ENCODE assay signal across 1 cellular context in the genomic region with DNA sequence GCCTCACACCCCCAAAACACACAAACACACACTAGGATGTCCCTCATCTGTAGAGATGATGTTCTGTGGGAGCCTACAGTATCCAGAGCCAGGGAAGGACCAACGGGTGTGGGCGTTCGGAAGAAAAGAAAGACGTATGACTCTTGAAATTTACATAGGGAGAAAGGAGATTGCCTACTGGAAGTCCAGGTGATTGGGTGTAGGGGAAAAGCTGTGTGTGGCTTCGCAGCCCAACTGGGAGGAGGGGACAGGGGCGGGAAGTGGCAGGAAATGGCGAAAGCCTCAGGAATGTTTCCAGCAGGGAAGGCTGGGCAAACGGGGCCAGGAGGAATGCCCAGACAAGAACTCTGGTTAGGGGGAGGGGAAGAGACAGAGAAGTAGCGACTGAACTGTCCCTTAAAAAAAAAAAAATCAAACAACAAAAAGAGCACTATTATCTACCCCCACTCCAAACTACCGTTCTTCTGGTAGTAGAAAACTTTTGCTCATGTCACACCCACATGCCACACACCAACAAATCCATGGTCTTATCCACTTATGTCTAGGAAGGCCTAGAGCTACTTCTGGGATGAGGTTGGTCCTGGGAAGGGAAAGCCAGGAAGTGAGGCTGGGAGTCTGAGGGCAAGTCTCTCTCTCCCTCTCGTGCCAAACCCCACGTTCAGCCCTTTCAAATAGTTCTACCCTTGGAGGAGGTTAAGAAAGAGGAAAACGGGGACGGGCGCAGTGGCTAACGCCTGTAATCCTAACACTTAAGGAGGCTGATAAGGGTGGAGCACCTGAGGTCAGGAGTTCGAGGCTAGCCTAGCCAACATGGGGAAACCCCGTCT.
A peak's percentile ranks its signal among the peaks of the same experiment; 100 is the strongest.
TF ChIP-seq lines count a peak whose summit lies in the region.

No MANE protein-coding gene starts in this region.

TF ChIP-seq in HepG2, 621 proteins besides CTCF, POLR2A, EP300 and RAD21 (continued from another document):
- TF ChIP-seq, protein P1, sequence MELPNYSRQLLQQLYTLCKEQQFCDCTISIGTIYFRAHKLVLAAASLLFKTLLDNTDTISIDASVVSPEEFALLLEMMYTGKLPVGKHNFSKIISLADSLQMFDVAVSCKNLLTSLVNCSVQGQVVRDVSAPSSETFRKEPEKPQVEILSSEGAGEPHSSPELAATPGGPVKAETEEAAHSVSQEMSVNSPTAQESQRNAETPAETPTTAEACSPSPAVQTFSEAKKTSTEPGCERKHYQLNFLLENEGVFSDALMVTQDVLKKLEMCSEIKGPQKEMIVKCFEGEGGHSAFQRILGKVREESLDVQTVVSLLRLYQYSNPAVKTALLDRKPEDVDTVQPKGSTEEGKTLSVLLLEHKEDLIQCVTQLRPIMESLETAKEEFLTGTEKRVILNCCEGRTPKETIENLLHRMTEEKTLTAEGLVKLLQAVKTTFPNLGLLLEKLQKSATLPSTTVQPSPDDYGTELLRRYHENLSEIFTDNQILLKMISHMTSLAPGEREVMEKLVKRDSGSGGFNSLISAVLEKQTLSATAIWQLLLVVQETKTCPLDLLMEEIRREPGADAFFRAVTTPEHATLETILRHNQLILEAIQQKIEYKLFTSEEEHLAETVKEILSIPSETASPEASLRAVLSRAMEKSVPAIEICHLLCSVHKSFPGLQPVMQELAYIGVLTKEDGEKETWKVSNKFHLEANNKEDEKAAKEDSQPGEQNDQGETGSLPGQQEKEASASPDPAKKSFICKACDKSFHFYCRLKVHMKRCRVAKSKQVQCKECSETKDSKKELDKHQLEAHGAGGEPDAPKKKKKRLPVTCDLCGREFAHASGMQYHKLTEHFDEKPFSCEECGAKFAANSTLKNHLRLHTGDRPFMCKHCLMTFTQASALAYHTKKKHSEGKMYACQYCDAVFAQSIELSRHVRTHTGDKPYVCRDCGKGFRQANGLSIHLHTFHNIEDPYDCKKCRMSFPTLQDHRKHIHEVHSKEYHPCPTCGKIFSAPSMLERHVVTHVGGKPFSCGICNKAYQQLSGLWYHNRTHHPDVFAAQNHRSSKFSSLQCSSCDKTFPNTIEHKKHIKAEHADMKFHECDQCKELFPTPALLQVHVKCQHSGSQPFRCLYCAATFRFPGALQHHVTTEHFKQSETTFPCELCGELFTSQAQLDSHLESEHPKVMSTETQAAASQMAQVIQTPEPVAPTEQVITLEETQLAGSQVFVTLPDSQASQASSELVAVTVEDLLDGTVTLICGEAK (IDR thresholded peaks at IDR 0.05): no peak
- TF ChIP-seq, protein P1 (CRISPR knock-in tag; IDR thresholded peaks at IDR 0.05): no peak
- TF ChIP-seq, protein P2, sequence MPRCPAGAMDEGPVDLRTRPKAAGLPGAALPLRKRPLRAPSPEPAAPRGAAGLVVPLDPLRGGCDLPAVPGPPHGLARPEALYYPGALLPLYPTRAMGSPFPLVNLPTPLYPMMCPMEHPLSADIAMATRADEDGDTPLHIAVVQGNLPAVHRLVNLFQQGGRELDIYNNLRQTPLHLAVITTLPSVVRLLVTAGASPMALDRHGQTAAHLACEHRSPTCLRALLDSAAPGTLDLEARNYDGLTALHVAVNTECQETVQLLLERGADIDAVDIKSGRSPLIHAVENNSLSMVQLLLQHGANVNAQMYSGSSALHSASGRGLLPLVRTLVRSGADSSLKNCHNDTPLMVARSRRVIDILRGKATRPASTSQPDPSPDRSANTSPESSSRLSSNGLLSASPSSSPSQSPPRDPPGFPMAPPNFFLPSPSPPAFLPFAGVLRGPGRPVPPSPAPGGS (CRISPR knock-in tag; IDR thresholded peaks at IDR 0.05): 0 out of 2 replicates have a peak, but pooled peaks have one; percentile 6
- TF ChIP-seq HNF4G (IDR thresholded peaks at IDR 0.05; ENCODE audit: borderline replicate concordance, low read depth, low read length): peak; percentile 36; the same call in 1 of the 2 replicates
- no peak for TF ChIP-seq HNF4G (CRISPR knock-in tag; IDR thresholded peaks at IDR 0.05; ENCODE audit: borderline replicate concordance, low read depth)
- peak; percentile 97 for TF ChIP-seq TEAD3 (CRISPR knock-in tag; optimal IDR thresholded peaks at IDR 0.05; ENCODE audit: borderline replicate concordance)
- TF ChIP-seq ZNF816 (CRISPR knock-in tag; IDR thresholded peaks at IDR 0.05; ENCODE audit: borderline replicate concordance): no peak
- 0 out of 2 replicates have a peak, but pooled peaks have one; percentile 68 for TF ChIP-seq PHF21A (CRISPR knock-in tag; IDR thresholded peaks at IDR 0.05)
- TF ChIP-seq, protein P3, sequence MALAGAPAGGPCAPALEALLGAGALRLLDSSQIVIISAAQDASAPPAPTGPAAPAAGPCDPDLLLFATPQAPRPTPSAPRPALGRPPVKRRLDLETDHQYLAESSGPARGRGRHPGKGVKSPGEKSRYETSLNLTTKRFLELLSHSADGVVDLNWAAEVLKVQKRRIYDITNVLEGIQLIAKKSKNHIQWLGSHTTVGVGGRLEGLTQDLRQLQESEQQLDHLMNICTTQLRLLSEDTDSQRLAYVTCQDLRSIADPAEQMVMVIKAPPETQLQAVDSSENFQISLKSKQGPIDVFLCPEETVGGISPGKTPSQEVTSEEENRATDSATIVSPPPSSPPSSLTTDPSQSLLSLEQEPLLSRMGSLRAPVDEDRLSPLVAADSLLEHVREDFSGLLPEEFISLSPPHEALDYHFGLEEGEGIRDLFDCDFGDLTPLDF (CRISPR knock-in tag; IDR thresholded peaks at IDR 0.05): peak; percentile 69
- no peak for TF ChIP-seq ZNF12 (CRISPR knock-in tag; IDR thresholded peaks at IDR 0.05)
